Comparison of ENCODE assay signal across 15 cellular contexts in genomic region chr18:43009666-43010065, GRCh38.
DNase-seq lines count a peak whose midpoint lies in the region; ATAC-seq and TF ChIP-seq lines count a peak whose summit lies in the region.
"Had no signal": no experiment of that assay in that cellular context is flagged by ENCODE, and none has a peak within 500 bp of the region (broad histone marks: within the 10 kb centered on the region; RNA-seq: fewer than 3 reads in every experiment).

No MANE protein-coding gene starts in this region.

- no peak for TF ChIP-seq RAD21 in SK-N-SH (IDR thresholded peaks at IDR 0.05; ENCODE audit: low read length)

- no peak overlapping the region for H3K27ac ChIP-seq in SK-N-SH (ENCODE audit: low read depth in 2 of 2, low read length in 1 of 2)
- H3K27ac ChIP-seq: C4-2B, HL-60 had no signal

- no peak overlapping the region for H3K4me2 ChIP-seq in SK-N-SH

- no peaks in the 10 kb centered on the region for H3K36me3 ChIP-seq in SK-N-SH (replicated peaks in 1 of 2; ENCODE audit: control insufficient read depth in 1 of 2, insufficient read depth in 2 of 2, low read length in 1 of 2)
- H3K36me3 ChIP-seq: BE2C, HAP-1 had no signal

- H2AFZ ChIP-seq in SK-N-SH (ENCODE audit: low read depth): no peak overlapping the region

- TF ChIP-seq CTCF in SK-N-SH (IDR thresholded peaks at IDR 0.05): no peak
- TF ChIP-seq CTCF in astrocyte of the spinal cord (IDR thresholded peaks at IDR 0.05; ENCODE audit: low read depth, low read length): no peak

- H3K4me3 ChIP-seq in SK-N-SH (ENCODE audit: low read depth in 2 of 2, low read length in 1 of 2) (no peak overlapping the region), astrocyte of the spinal cord (ENCODE audit: low read depth, low read length) (no peak overlapping the region)
- H3K4me3 ChIP-seq: HAP-1 had no signal

- no peak for DNase-seq in SK-N-SH
- DNase-seq in NCI-H69 (lab: John Stamatoyannopoulos, UW): peak; percentile 89
- peak; percentile 4 for DNase-seq in astrocyte of the spinal cord (ENCODE audit: low read depth, low spot score)
- DNase-seq in SW 1271 (lab: John Stamatoyannopoulos, UW): no peak
- DNase-seq in DMS114 treated with DMSO at 0.1 percent for 48 hours (lab: John Stamatoyannopoulos, UW; ENCODE audit: unreplicated experiment): no peak
- DNase-seq: BE2C; CD4-positive, alpha-beta memory T cell; DMS153; DMS79 treated with DMSO at 0.1 percent for 48 hours; GDM1 had no signal

- no peaks in the 10 kb centered on the region for H3F3A ChIP-seq in SK-N-SH (replicated peaks; ENCODE audit: insufficient read depth)

- no peaks in the 10 kb centered on the region for H3K9me2 ChIP-seq in SK-N-SH

- no peaks in the 10 kb centered on the region for H3K27me3 ChIP-seq in SK-N-SH (ENCODE audit: insufficient read depth)
- H3K27me3 ChIP-seq: BE2C had no signal

- in situ Hi-C loops in astrocyte of the spinal cord (cut with HindIII; ENCODE audit: low sequenced_read_pairs): no loop called here

- 49% methylated on average over 4 of the region's 4 CpGs for WGBS in SK-N-SH (ENCODE audit: low lambda C conversion rate)

- H3K9ac ChIP-seq in SK-N-SH: no peak overlapping the region

- no peaks in the 10 kb centered on the region for H4K20me1 ChIP-seq in SK-N-SH (ENCODE audit: insufficient read depth)

- no peaks in the 10 kb centered on the region for H3K9me3 ChIP-seq in SK-N-SH
- H3K9me3 ChIP-seq: BE2C, HAP-1 had no signal

- ATAC-seq in SK-N-SH treated with all-trans-retinoic acid at 6 μM for 48 hours (no peak; the same call in 1 of the 3 replicates), HG02571 (IDR thresholded peaks at IDR 0.05; ENCODE audit: unreplicated experiment) (no peak)

- no peaks in the 10 kb centered on the region; a peak in 1 of 4 replicates for H3K4me1 ChIP-seq in SK-N-SH (ENCODE audit: control insufficient read depth in 1 of 2, insufficient read depth in 2 of 2, low read depth in 1 of 2, low read length in 1 of 2)
- H3K4me1 ChIP-seq: BE2C had no signal

- H3K79me2 ChIP-seq in SK-N-SH (ENCODE audit: insufficient read depth): no peaks in the 10 kb centered on the region

- TF ChIP-seq EP300 in SK-N-SH (IDR thresholded peaks at IDR 0.05; ENCODE audit: borderline replicate concordance in 1 of 2, low read depth in 1 of 2, low read length in 1 of 2): no peak

- CTCF ChIA-PET in SK-N-SH (lab: Yijun Ruan, JAX): no interaction called here

- POLR2A ChIA-PET in SK-N-SH (lab: Yijun Ruan, JAX): no interaction called here

TF ChIP-seq in SK-N-SH treated with all-trans-retinoic acid at 6 μM for 48 hours, 23 proteins besides CTCF, POLR2A, EP300 and RAD21 (continues in another document):
- TF ChIP-seq OSR1 (CRISPR knock-in tag; IDR thresholded peaks at IDR 0.05) (no peak), TCF4 (CRISPR knock-in tag; IDR thresholded peaks at IDR 0.05; ENCODE audit: borderline replicate concordance) (no peak), TOX (CRISPR knock-in tag; IDR thresholded peaks at IDR 0.05; ENCODE audit: borderline replicate concordance) (peak; percentile 55; the same call in 1 of the 2 replicates), RARB (CRISPR knock-in tag; IDR thresholded peaks at IDR 0.05) (peak; percentile 25; the same call in 1 of the 2 replicates), ZC3H10 (CRISPR knock-in tag; IDR thresholded peaks at IDR 0.05) (no peak), TSHZ2 (CRISPR knock-in tag; IDR thresholded peaks at IDR 0.05) (no peak), PATZ1 (CRISPR knock-in tag; IDR thresholded peaks at IDR 0.05; ENCODE audit: borderline replicate concordance) (no peak; the same call in 1 of the 2 replicates), ZNF8 (CRISPR knock-in tag; IDR thresholded peaks at IDR 0.05) (no peak), SNAI2 (CRISPR knock-in tag; IDR thresholded peaks at IDR 0.05) (no peak)

TF ChIP-seq in SK-N-SH, 30 proteins besides CTCF, POLR2A, EP300 and RAD21:
- no peak for TF ChIP-seq MEF2A (IDR thresholded peaks at IDR 0.05; ENCODE audit: borderline replicate concordance, low read depth)
- TF ChIP-seq ELF1 (IDR thresholded peaks at IDR 0.05): no peak
- TF ChIP-seq SMC3 (IDR thresholded peaks at IDR 0.05; ENCODE audit: low read depth, low read length): no peak
- no peak for TF ChIP-seq TCF12 (IDR thresholded peaks at IDR 0.05)
TF ChIP-seq in SK-N-SH: peak in this region for 0.

Comparison
In these comparisons a context has a peak if more than half of its experiments do, and no peak if none do; other contexts are left out.
1. DNase-seq: peak in NCI-H69 (single experiment) and astrocyte of the spinal cord (single experiment); none in SK-N-SH (single experiment), SW 1271 (0 of 2) and DMS114 treated with DMSO at 0.1 percent for 48 hours (single experiment).